ENCODE assay signal across 8 cellular contexts in the genomic region with DNA sequence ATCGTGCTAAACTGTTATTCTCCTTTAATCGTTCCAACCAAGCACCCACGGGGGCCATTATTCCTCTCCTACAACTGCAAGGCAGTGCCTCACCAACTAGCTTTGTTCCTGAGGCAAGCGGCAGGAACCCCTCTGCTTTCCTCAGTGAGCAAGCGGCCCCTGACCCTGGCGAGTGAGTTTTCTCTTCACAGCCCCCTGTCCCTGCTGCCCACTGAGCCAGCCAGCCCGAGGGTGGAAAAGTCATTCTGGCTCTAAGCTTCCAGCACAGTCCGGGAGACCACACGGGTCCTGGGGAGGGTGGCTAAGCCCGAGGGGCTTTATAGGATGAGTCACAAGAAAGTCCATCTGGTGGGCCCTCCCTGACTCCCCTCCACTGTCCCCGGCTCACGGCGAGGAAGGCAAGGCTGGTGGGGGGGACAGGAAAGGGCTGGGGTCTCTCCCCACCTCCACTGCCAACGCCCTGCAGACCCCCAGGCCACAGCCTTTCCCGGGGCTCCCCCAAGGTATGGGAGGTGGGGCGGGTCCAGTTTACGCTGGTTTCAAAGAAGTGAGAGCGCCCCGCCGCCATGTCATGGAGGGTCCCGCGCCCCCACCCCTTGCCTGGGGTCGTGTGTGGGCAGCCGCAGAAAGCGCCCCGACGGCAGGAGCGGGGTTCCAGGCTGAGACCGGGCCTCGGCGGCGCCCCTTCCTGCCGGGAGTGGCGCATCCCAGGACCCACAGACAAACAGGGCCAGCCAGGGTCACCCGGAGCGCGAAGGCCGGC. TPM values are rescaled to one million over a fixed set of nuclear protein-coding genes. Genes with fewer than 3 reads are reported as not detected.
DNase-seq lines count a peak whose midpoint lies in the region; ATAC-seq and TF ChIP-seq lines count a peak whose summit lies in the region.

No MANE protein-coding gene starts in this region.

- TF ChIP-seq CTCF in astrocyte of the cerebellum (IDR thresholded peaks at IDR 0.05; ENCODE audit: low read depth, low read length, missing control alignments) (no peak), liver (IDR thresholded peaks at IDR 0.05; ENCODE audit: low read depth, low read length, missing input control) (no peak), upper lobe of left lung (IDR thresholded peaks at IDR 0.05) (no peak)

- no peak for TF ChIP-seq EP300 in upper lobe of left lung (IDR thresholded peaks at IDR 0.05)

- WGBS in liver = 2% methylated on average over 38 of the region's 38 CpGs
- 4% methylated on average over 21 to 22 of the region's 38 CpGs for whole genome bisulfite sequencing in upper lobe of left lung, 2 donors

- peak; percentile 51 for DNase-seq in ELR (ENCODE audit: low read depth)
- DNase-seq in astrocyte of the cerebellum (ENCODE audit: low read depth) = no peak
- no peak for DNase-seq in upper lobe of left lung
- no peak for DNase-seq in DMS53 (lab: John Stamatoyannopoulos, UW)
- no peak for DNase-seq in SK-N-DZ (ENCODE audit: low spot score)

- H3K36me3 ChIP-seq in liver (ENCODE audit: control insufficient read depth in 4 of 4, insufficient read depth in 3 of 4, low read depth in 1 of 4, low read length in 3 of 4) = peaks cover 3 to 13% (median 9%) of the 10 kb centered on the region in 4 donors
- peaks cover 3 to 45% (median 13%) of the 10 kb centered on the region in 4 donors for H3K36me3 ChIP-seq in upper lobe of left lung

- TF ChIP-seq RAD21 in liver (IDR thresholded peaks at IDR 0.05) = no peak

- H3K27me3 ChIP-seq in liver (ENCODE audit: control insufficient read depth in 4 of 4, insufficient read depth in 4 of 4, low read length in 3 of 4) (no peaks in the 10 kb centered on the region), upper lobe of left lung (peaks cover 0 to 12% (median 7%) of the 10 kb centered on the region in 4 donors)

- H3K4me1 ChIP-seq in liver (ENCODE audit: control insufficient read depth in 4 of 4, insufficient read depth in 4 of 4, low read length in 3 of 4) (peaks cover 16 to 43% (median 22%) of the 10 kb centered on the region in 4 donors), upper lobe of left lung (peaks cover 32 to 58% (median 40%) of the 10 kb centered on the region in 4 donors)

- peak overlapping the region; percentile 91 to 94 for H3K9ac ChIP-seq in liver (ENCODE audit: low read depth in 1 of 2, low read length in 2 of 2)

- in situ Hi-C loops in astrocyte of the cerebellum (cut with HindIII; ENCODE audit: low sequenced_read_pairs) = no loop called here

- peak overlapping the region; percentile 99 for H3K4me3 ChIP-seq in astrocyte of the cerebellum (ENCODE audit: low read depth, low read length)
- peak overlapping the region; percentile 64 to 99 (median 86) for H3K4me3 ChIP-seq in liver (ENCODE audit: low read depth in 1 of 3, low read length in 3 of 3)
- H3K4me3 ChIP-seq in upper lobe of left lung = peak overlapping the region; percentile 89 to 100 (median 94)

- peak overlapping the region; percentile 77 to 86 for H3K27ac ChIP-seq in liver (ENCODE audit: low read depth in 1 of 2, low read length in 2 of 2)
- H3K27ac ChIP-seq in upper lobe of left lung = peak overlapping the region; percentile 90 to 97 (median 92)

- no peaks in the 10 kb centered on the region for H3K9me3 ChIP-seq in liver (ENCODE audit: control insufficient read depth in 4 of 4, low read length in 3 of 4)
- H3K9me3 ChIP-seq in upper lobe of left lung = no peaks in the 10 kb centered on the region

- TF ChIP-seq POLR2A in upper lobe of left lung (IDR thresholded peaks at IDR 0.05) = no peak

- peak; percentile 7 for ATAC-seq in HG03159 (IDR thresholded peaks at IDR 0.05; ENCODE audit: unreplicated experiment)
- no peak for ATAC-seq in upper lobe of left lung (ENCODE audit: low FRiP score in 2 of 2)
- ATAC-seq in GM21515 (IDR thresholded peaks at IDR 0.05; ENCODE audit: unreplicated experiment) = no peak

TF ChIP-seq in liver, 16 proteins besides CTCF, POLR2A, EP300 and RAD21:
- TF ChIP-seq YY1 (IDR thresholded peaks at IDR 0.05) (peak; percentile 4), RXRA (IDR thresholded peaks at IDR 0.05) (no peak)

RNA-seq across cellular contexts. Expression of gene CPLX1, which starts 45.0 kb away (rescaled TPM):
- under 1 TPM; 0.14 to 0.84 TPM for total RNA-seq in liver
- 1 to 10 TPM in 1 of 2 donors, under 1 TPM in 1; 0.76 to 2.8 TPM for polyA plus RNA-seq in liver
- total RNA-seq in upper lobe of left lung = 1 to 10 TPM in 5 of 6 donors, under 1 TPM in 1; 0.61 to 4.2 (median 1.8) TPM
- 14.2 and 15.1 TPM in 2 replicates for polyA plus RNA-seq in SK-N-DZ (2014; cell fraction: cytosol; rRNA removed)
- polyA plus RNA-seq in SK-N-DZ (2014; cell fraction: nucleus; rRNA removed) = 9.1 and 13.0 TPM in 2 replicates
